32 cellular contexts compared by ENCODE assay signal in the genomic region with DNA sequence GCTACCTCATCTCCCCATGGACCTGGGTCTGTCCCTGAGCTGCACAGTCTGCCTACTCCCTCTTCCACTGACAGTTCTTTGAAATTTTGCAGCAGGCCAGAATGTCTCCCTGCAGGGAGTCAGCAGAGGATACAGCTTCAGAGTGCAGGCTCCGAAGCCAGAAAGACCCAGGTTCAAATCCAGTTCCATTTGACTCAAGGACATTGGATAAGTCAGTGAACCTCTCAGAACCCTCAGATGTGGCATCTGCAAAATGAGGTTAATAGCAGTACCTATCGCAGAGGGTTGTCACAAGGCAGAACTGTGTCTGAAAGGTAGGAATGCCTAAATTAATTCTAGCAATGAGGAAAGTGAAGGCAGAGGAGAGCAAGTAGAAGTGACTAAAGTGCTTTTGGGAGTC.
"Had no signal": no experiment of that assay in that cellular context is flagged by ENCODE, and none has a peak within 500 bp of the region (broad histone marks: within the 10 kb centered on the region; RNA-seq: fewer than 3 reads in every experiment).

No MANE protein-coding gene starts in this region.

- H3K9me3 Mint-ChIP-seq: activated B cell treated with CpG ODN at 0.5 μM for 24 hours; activated CD4-positive, alpha-beta memory T cell treated with anti-CD3 and anti-CD28 coated beads for 36 hours; activated CD4-positive, alpha-beta T cell treated with anti-CD3 and anti-CD28 coated beads, Interleukin-2, amount 10 ng/mL, durations not matched to agents 24 days and 14 days; activated T-cell treated with anti-CD3 and anti-CD28 coated beads, Interleukin-2, amount 50 U/mL, for 4 hours; activated T-helper 17 cell treated with anti-CD3 and anti-CD28 coated beads, Interleukin-2, amount 50 U/mL, for 72 hours; central memory CD8-positive, alpha-beta T cell; dendritic cell treated with granulocyte-macrophage colony-stimulating factor and Interleukin-4, amounts not matched to agents 40 ng/mL and 50 ng/mL, for 4 days; endodermal cell; T-cell; T-helper 2 cell treated with Interferon-gamma antibody and Interleukin-4, amounts not matched to agents 5 μg/mL and 100 μg/mL, for 36 hours had no signal

- H3K4me3 Mint-ChIP-seq: activated B cell treated with CpG ODN at 0.5 μM for 24 hours; activated CD4-positive, alpha-beta memory T cell treated with anti-CD3 and anti-CD28 coated beads for 36 hours; activated CD4-positive, alpha-beta T cell treated with anti-CD3 and anti-CD28 coated beads for 36 hours; activated CD4-positive, alpha-beta T cell treated with anti-CD3 and anti-CD28 coated beads, Interleukin-2, amount 10 ng/mL, durations not matched to agents 24 days and 14 days; activated CD8-positive, alpha-beta T cell treated with anti-CD3 and anti-CD28 coated beads, Interleukin-2, amount 10 ng/mL, durations not matched to agents 7 days and 5 days; activated naive CD8-positive, alpha-beta T cell; activated T-cell treated with anti-CD3 and anti-CD28 coated beads, Interleukin-2, amount 50 U/mL, for 4 hours; activated T-helper 17 cell treated with anti-CD3 and anti-CD28 coated beads, Interleukin-2, amount 50 U/mL, for 72 hours; central memory CD8-positive, alpha-beta T cell; dendritic cell treated with granulocyte-macrophage colony-stimulating factor and Interleukin-4, amounts not matched to agents 40 ng/mL and 50 ng/mL, for 4 days; endodermal cell; T-cell; T-helper 17 cell; T-helper 2 cell treated with Interferon-gamma antibody and Interleukin-4, amounts not matched to agents 5 μg/mL and 100 μg/mL, for 36 hours had no signal

- H3K36me3 ChIP-seq: brain microvascular endothelial cell, gastrocnemius medialis, WERI-Rb-1 had no signal

- H3K4me1 ChIP-seq: foreskin keratinocyte, gastrocnemius medialis had no signal

- H3K27ac Mint-ChIP-seq: activated B cell treated with CpG ODN at 0.5 μM for 24 hours; activated CD4-positive, alpha-beta memory T cell treated with anti-CD3 and anti-CD28 coated beads for 36 hours; activated CD4-positive, alpha-beta T cell treated with anti-CD3 and anti-CD28 coated beads for 36 hours; activated CD4-positive, alpha-beta T cell treated with anti-CD3 and anti-CD28 coated beads, Interleukin-2, amount 10 ng/mL, durations not matched to agents 24 days and 14 days; activated CD8-positive, alpha-beta T cell treated with anti-CD3 and anti-CD28 coated beads, Interleukin-2, amount 10 ng/mL, durations not matched to agents 7 days and 5 days; activated naive CD8-positive, alpha-beta T cell; activated T-helper 17 cell treated with anti-CD3 and anti-CD28 coated beads, Interleukin-2, amount 50 U/mL, for 72 hours; dendritic cell treated with granulocyte-macrophage colony-stimulating factor and Interleukin-4, amounts not matched to agents 40 ng/mL and 50 ng/mL, for 4 days; endodermal cell; T-cell; T-helper 17 cell; T-helper 2 cell treated with Interferon-gamma antibody and Interleukin-4, amounts not matched to agents 5 μg/mL and 100 μg/mL, for 36 hours had no signal

- H3K4me1 Mint-ChIP-seq: activated B cell treated with CpG ODN at 0.5 μM for 24 hours; activated CD4-positive, alpha-beta T cell treated with anti-CD3 and anti-CD28 coated beads for 36 hours; activated CD4-positive, alpha-beta T cell treated with anti-CD3 and anti-CD28 coated beads, Interleukin-2, amount 10 ng/mL, durations not matched to agents 24 days and 14 days; activated T-helper 17 cell treated with anti-CD3 and anti-CD28 coated beads, Interleukin-2, amount 50 U/mL, for 72 hours; central memory CD8-positive, alpha-beta T cell; T-cell; T-helper 17 cell had no signal

- ATAC-seq: activated CD4-positive, alpha-beta T cell treated with anti-CD3 and anti-CD28 coated beads for 36 hours; activated CD8-positive, alpha-beta T cell treated with anti-CD3 and anti-CD28 coated beads, Interleukin-2, amount 10 ng/mL, durations not matched to agents 7 days and 5 days; activated T-cell treated with anti-CD3 and anti-CD28 coated beads, Interleukin-2, amount 50 U/mL, for 4 hours; activated T-helper 17 cell treated with anti-CD3 and anti-CD28 coated beads, Interleukin-2, amount 50 U/mL, for 72 hours; esophagus mucosa; foreskin keratinocyte; gastrocnemius medialis; T-cell; T-helper 17 cell had no signal

- DNase-seq: activated B cell treated with CpG ODN at 0.5 μM for 24 hours; activated CD4-positive, alpha-beta memory T cell treated with anti-CD3 and anti-CD28 coated beads for 36 hours; activated CD4-positive, alpha-beta T cell treated with anti-CD3 and anti-CD28 coated beads for 36 hours; activated CD4-positive, alpha-beta T cell treated with anti-CD3 and anti-CD28 coated beads, Interleukin-2, amount 10 ng/mL, durations not matched to agents 24 days and 14 days; activated CD4-positive, CD25-positive, alpha-beta regulatory T cell treated with anti-CD3 and anti-CD28 coated beads, Interleukin-2, amount 50 U/mL, for 72 hours; activated CD8-positive, alpha-beta T cell treated with anti-CD3 and anti-CD28 coated beads, Interleukin-2, amount 10 ng/mL, durations not matched to agents 7 days and 5 days; activated effector memory CD4-positive, alpha-beta T cell treated with Interleukin-2 at 50 U/mL for 16 hours; activated gamma-delta T cell treated with Interleukin-2 at 50 U/mL for 16 hours; activated naive CD4-positive, alpha-beta T cell treated with anti-CD3 and anti-CD28 coated beads, Interleukin-2, amount 50 U/mL, for 16 hours; activated naive CD4-positive, alpha-beta T cell treated with Interleukin-2 at 50 U/mL for 16 hours; activated T-cell treated with anti-CD3 and anti-CD28 coated beads, Interleukin-2, amount 50 U/mL, for 4 hours; amniotic stem cell; anterior cingulate cortex; brain microvascular endothelial cell; dorsolateral prefrontal cortex; effector memory CD4-positive, alpha-beta T cell; endodermal cell; foreskin keratinocyte; gastrocnemius medialis; glutamatergic neuron; SW 1271; T-cell; T-helper 17 cell; T1000; WERI-Rb-1 had no signal

- H3K4me3 ChIP-seq: coronary artery, dorsolateral prefrontal cortex, gastrocnemius medialis had no signal

- H3K36me3 Mint-ChIP-seq: activated CD4-positive, alpha-beta memory T cell treated with anti-CD3 and anti-CD28 coated beads for 36 hours; activated naive CD8-positive, alpha-beta T cell; T-cell had no signal

- H3K27me3 Mint-ChIP-seq: activated CD4-positive, alpha-beta memory T cell treated with anti-CD3 and anti-CD28 coated beads for 36 hours had no signal

- H3K27me3 ChIP-seq: brain microvascular endothelial cell, dorsolateral prefrontal cortex, gastrocnemius medialis had no signal

- H3K9me3 ChIP-seq: gastrocnemius medialis had no signal

- H3K27ac ChIP-seq: brain microvascular endothelial cell, coronary artery, dorsolateral prefrontal cortex, foreskin keratinocyte, gastrocnemius medialis, WERI-Rb-1 had no signal
